ENCODE assay signal across 8 cellular contexts in the genomic region with DNA sequence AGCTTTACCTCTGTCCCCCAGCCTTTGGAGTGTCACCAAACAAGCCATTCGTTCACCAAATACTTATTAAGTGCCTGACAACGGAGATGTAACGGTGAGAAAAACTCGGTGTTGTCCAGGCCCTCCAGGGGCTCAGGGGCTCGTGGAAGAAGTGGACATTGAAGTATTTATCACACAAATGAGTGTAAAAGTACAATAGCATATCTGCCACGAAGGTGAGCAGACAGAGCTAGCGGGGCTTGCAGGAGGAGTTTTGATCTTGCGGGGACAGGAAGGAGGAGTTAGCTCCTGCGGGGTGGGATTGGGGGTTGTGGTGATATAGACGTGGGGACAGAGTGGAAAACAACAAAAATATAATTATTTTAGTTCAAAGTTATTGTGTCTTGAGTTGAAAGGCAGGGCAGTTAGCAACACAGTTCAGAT. TPM values are rescaled to one million over a fixed set of nuclear protein-coding genes. Genes with fewer than 3 reads are reported as not detected.
A peak's percentile ranks its signal among the peaks of the same experiment; 100 is the strongest.
DNase-seq lines count a peak whose midpoint lies in the region; ATAC-seq and TF ChIP-seq lines count a peak whose summit lies in the region.
"Not testable (repeated sequence)": the region's sequence is repeated elsewhere in the genome, so short reads cannot be mapped to it uniquely, and the experiment has no call there.

No MANE protein-coding gene starts in this region.

- intact Hi-C loops in naive thymus-derived CD4-positive, alpha-beta T cell (cut with micrococcal nuclease) = loop anchor here (5.0 kb wide), 4 partner anchors 485 to 1495 kb away; a partner anchor contains a TSS
- intact Hi-C loops in spleen (cut with DNase I; ENCODE audit: low total_unique reads) = not testable (repeated sequence)

- not testable (repeated sequence) for H3K79me2 ChIP-seq in ACC112 (ENCODE audit: control insufficient read depth, insufficient read depth, low read length, unreplicated experiment)

- TF ChIP-seq POLR2A in spleen (IDR thresholded peaks at IDR 0.05) = not testable (repeated sequence)

- peak overlapping the region; percentile 94 for H3K4me3 Mint-ChIP-seq in activated naive CD8-positive, alpha-beta T cell
- peak overlapping the region; percentile 90 to 91 for H3K4me3 Mint-ChIP-seq in effector memory CD8-positive, alpha-beta T cell
- peak overlapping the region; percentile 85 to 100 (median 98) for H3K4me3 Mint-ChIP-seq in naive thymus-derived CD4-positive, alpha-beta T cell

- not testable (repeated sequence) for H3K9me3 ChIP-seq in HAP-1; SJCRH30 (replicated peaks); naive thymus-derived CD4-positive, alpha-beta T cell (ENCODE audit: control insufficient read depth in 2 of 3, low read length in 3 of 3); spleen

- POLR2A ChIA-PET in naive thymus-derived CD4-positive, alpha-beta T cell (lab: Charles Lee) = not testable (repeated sequence)

- H3K4me3 ChIP-seq in ACC112 (ENCODE audit: low read depth, low read length) = peak overlapping the region; percentile 79
- peak overlapping the region; percentile 37 for H3K4me3 ChIP-seq in HAP-1
- peak overlapping the region; percentile 96 for H3K4me3 ChIP-seq in SJCRH30
- H3K4me3 ChIP-seq in iPS-11a (ENCODE audit: low read depth, low read length) = peak overlapping the region; percentile 70
- H3K4me3 ChIP-seq in naive thymus-derived CD4-positive, alpha-beta T cell (ENCODE audit: low read length) = peak overlapping the region; percentile 46
- peak overlapping the region; percentile 44 to 97 (median 70) for H3K4me3 ChIP-seq in spleen

- H3K27ac ChIP-seq in ACC112 (ENCODE audit: low read depth, low read length) (peak overlapping the region; percentile 29; the same call in 1 of the 2 replicates), SJCRH30 (peak overlapping the region; percentile 52), spleen (peak overlapping the region; percentile 51 to 93 (median 86))
- H3K27ac ChIP-seq in naive thymus-derived CD4-positive, alpha-beta T cell (ENCODE audit: low read depth, low read length) = peak overlapping the region; percentile 90

- ATAC-seq in effector memory CD8-positive, alpha-beta T cell (replicated peaks); naive thymus-derived CD4-positive, alpha-beta T cell: not testable (repeated sequence)

- not testable (repeated sequence) for H3K4me1 ChIP-seq in ACC112 (ENCODE audit: control insufficient read depth, insufficient read depth, low read length, unreplicated experiment); HAP-1; SJCRH30; naive thymus-derived CD4-positive, alpha-beta T cell (ENCODE audit: control insufficient read depth in 2 of 2, insufficient read depth in 2 of 2, low read length in 2 of 2)
- H3K4me1 ChIP-seq in spleen = peaks cover 0 to 22% (median 12%) of the 10 kb centered on the region in 6 donors

- peaks cover 20% of the 10 kb centered on the region for H3K4me1 Mint-ChIP-seq in activated naive CD8-positive, alpha-beta T cell (ENCODE audit: low read depth)
- H3K4me1 Mint-ChIP-seq in effector memory CD8-positive, alpha-beta T cell (ENCODE audit: low read depth in 2 of 2) = peaks cover 12 to 15% of the 10 kb centered on the region in 2 donors
- H3K4me1 Mint-ChIP-seq in naive thymus-derived CD4-positive, alpha-beta T cell = peaks cover 11 to 22% (median 13%) of the 10 kb centered on the region in 7 donors

- DNase-seq in HAP-1 (ENCODE audit: low spot score in 2 of 2); SJCRH30; effector memory CD8-positive, alpha-beta T cell; naive thymus-derived CD4-positive, alpha-beta T cell; spleen: not testable (repeated sequence)

- peak overlapping the region; percentile 76 for H3K27ac Mint-ChIP-seq in activated naive CD8-positive, alpha-beta T cell
- H3K27ac Mint-ChIP-seq in effector memory CD8-positive, alpha-beta T cell = peak overlapping the region; percentile 49 to 97
- peak overlapping the region in 8 of 9 donors; percentile 43 to 100 (median 100) for H3K27ac Mint-ChIP-seq in naive thymus-derived CD4-positive, alpha-beta T cell

- H3K9me3 Mint-ChIP-seq in activated naive CD8-positive, alpha-beta T cell (ENCODE audit: low read depth); effector memory CD8-positive, alpha-beta T cell; naive thymus-derived CD4-positive, alpha-beta T cell: not testable (repeated sequence)

- not testable (repeated sequence) for H3K36me3 ChIP-seq in ACC112 (ENCODE audit: insufficient read depth, low read length); HAP-1 (replicated peaks); SJCRH30; naive thymus-derived CD4-positive, alpha-beta T cell (ENCODE audit: control insufficient read depth in 2 of 3, insufficient read depth in 3 of 3, low read length in 3 of 3); spleen

- H3K36me3 Mint-ChIP-seq in activated naive CD8-positive, alpha-beta T cell; naive thymus-derived CD4-positive, alpha-beta T cell: not testable (repeated sequence)
- peaks cover 14% of the 10 kb centered on the region for H3K36me3 Mint-ChIP-seq in effector memory CD8-positive, alpha-beta T cell (ENCODE audit: insufficient read depth)

- CTCF ChIA-PET in naive thymus-derived CD4-positive, alpha-beta T cell (lab: Charles Lee) = not testable (repeated sequence)

- peak overlapping the region; percentile 84 for H2AFZ ChIP-seq in ACC112 (ENCODE audit: low read length, unreplicated experiment)

- 2 to 14% (median 10%) methylated on average over 10 of the region's 10 CpGs for WGBS in spleen, 5 donors

- not testable (repeated sequence) for TF ChIP-seq CTCF in spleen (IDR thresholded peaks at IDR 0.05 in 8 of 11, conservative IDR thresholded peaks at IDR 0.05 in 3 of 11)

- H3K27me3 Mint-ChIP-seq in activated naive CD8-positive, alpha-beta T cell; effector memory CD8-positive, alpha-beta T cell: not testable (repeated sequence)
- H3K27me3 Mint-ChIP-seq in naive thymus-derived CD4-positive, alpha-beta T cell = peaks cover 0 to 14% (median 0%) of the 10 kb centered on the region in 5 donors

- H3K27me3 ChIP-seq in ACC112 (ENCODE audit: insufficient read depth, low read length); HAP-1 (ENCODE audit: low read depth); SJCRH30; naive thymus-derived CD4-positive, alpha-beta T cell (ENCODE audit: control insufficient read depth in 2 of 2, insufficient read depth in 2 of 2, low read length in 2 of 2); spleen (replicated peaks in 1 of 7): not testable (repeated sequence)

- in situ Hi-C loops in HAP-1 (cut with MboI; ENCODE audit: low sequenced_read_pairs) = not testable (repeated sequence)

RNA-seq across cellular contexts. Expression of a gene that starts 31.0 kb away (rescaled TPM):
- 0.46 TPM in 1 of 2 replicates, not detected in the other for total RNA-seq in SJCRH30 (2014; rRNA removed; shearing (Covaris generic))
- 1 to 10 TPM in 3 of 5 experiments, under 1 TPM in 1, not detected in 1; 0.90 to 2.0 (median 1.6) TPM for total RNA-seq in naive thymus-derived CD4-positive, alpha-beta T cell
- not detected for polyA plus RNA-seq in naive thymus-derived CD4-positive, alpha-beta T cell
- 1 to 10 TPM in 3 of 7 donors, under 1 TPM in 1, not detected in 3; 0.74 to 2.4 (median 1.8) TPM for total RNA-seq in spleen
- not detected for polyA plus RNA-seq in spleen

Comparison
In these comparisons a context has a peak if more than half of its experiments do, and no peak if none do; other contexts are left out.
1. H3K27ac ChIP-seq: peak in every context shown above with its lines; median percentile 90 in naive thymus-derived CD4-positive, alpha-beta T cell; 86 in spleen; 52 in SJCRH30; 29 in ACC112.
2. H3K4me3 ChIP-seq: peak in every context shown above with its lines; median percentile 96 in SJCRH30; 79 in ACC112; 70 in spleen; 70 in iPS-11a; 46 in naive thymus-derived CD4-positive, alpha-beta T cell; 37 in HAP-1.